Comparison of ENCODE assay signal across 19 cellular contexts in the genomic region with DNA sequence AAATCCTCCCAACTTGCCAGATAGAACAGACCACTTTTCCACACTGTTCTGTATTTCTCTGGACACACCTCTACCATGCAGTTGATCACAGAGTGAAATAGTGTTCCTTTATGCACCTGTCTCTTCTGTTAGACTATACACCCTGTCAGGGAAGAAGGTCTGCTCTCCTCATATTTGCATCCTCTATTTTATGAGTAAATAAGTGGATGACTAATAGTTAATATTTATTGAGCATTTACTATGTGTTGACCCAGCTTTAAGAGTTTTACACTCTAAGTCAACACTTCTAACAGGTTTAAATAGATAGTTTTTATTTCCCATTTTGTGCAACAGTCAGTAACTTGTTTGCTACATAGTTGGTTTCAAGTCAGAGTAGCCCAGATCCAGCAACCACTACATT.
DNase-seq lines count a peak whose midpoint lies in the region; ATAC-seq lines count a peak whose summit lies in the region.
"Had no signal": no experiment of that assay in that cellular context is flagged by ENCODE, and none has a peak within 500 bp of the region (broad histone marks: within the 10 kb centered on the region; RNA-seq: fewer than 3 reads in every experiment).

No MANE protein-coding gene starts in this region.

- no peaks in the 10 kb centered on the region for H3K27me3 ChIP-seq in effector memory CD4-positive, alpha-beta T cell (replicated peaks; ENCODE audit: control insufficient read depth, insufficient read depth, low read length, poor library complexity, severe bottlenecking)
- H3K27me3 ChIP-seq: BE2C; BLaER1 treated with 17β-estradiol and CSF1 and Interleukin-3, amounts not matched to agents 10 nM and 100 nM had no signal

- peak; percentile 1 for DNase-seq in SKM-1 treated with dmso at 0.1 percent for 144 hours (lab: John Stamatoyannopoulos, UW; ENCODE audit: unreplicated experiment)
- no peak for DNase-seq in SKM-1 (lab: John Stamatoyannopoulos, UW; ENCODE audit: unreplicated experiment)
- peak; percentile 1 for DNase-seq in MV-4-11 (lab: John Stamatoyannopoulos, UW)
- no peak for DNase-seq in DMS 273 treated with DMSO at 0.1 percent for 48 hours (lab: John Stamatoyannopoulos, UW)
- DNase-seq in effector memory CD4-positive, alpha-beta T cell, result no peak
- DNase-seq: 8988T; ACHN; AML-193; BE2C; CD4-positive, alpha-beta T cell; CD8-positive, alpha-beta memory T cell; DND-41; H9 had no signal

- no peak overlapping the region for H3K4me3 ChIP-seq in effector memory CD4-positive, alpha-beta T cell (ENCODE audit: insufficient read depth, low read depth, low read length, poor library complexity, severe bottlenecking)
- H3K4me3 ChIP-seq: A549; BLaER1 treated with 17β-estradiol and CSF1 and Interleukin-3, amounts not matched to agents 10 nM and 100 nM; GM12878; GM23338 had no signal

- H3K36me3 ChIP-seq in effector memory CD4-positive, alpha-beta T cell (ENCODE audit: control insufficient read depth, insufficient read depth, low read length), result no peaks in the 10 kb centered on the region
- H3K36me3 ChIP-seq: BE2C; BLaER1 treated with 17β-estradiol and CSF1 and Interleukin-3, amounts not matched to agents 10 nM and 100 nM had no signal

- no peaks in the 10 kb centered on the region for H3K4me1 ChIP-seq in effector memory CD4-positive, alpha-beta T cell (ENCODE audit: control insufficient read depth, insufficient read depth, low read length, poor library complexity, severe bottlenecking)
- H3K4me1 ChIP-seq: A549, BE2C had no signal

- no peaks in the 10 kb centered on the region for H3K9me3 ChIP-seq in effector memory CD4-positive, alpha-beta T cell (ENCODE audit: control insufficient read depth, low read length)
- H3K9me3 ChIP-seq: A549; BE2C; BLaER1 treated with 17β-estradiol and CSF1 and Interleukin-3, amounts not matched to agents 10 nM and 100 nM had no signal

- peak; percentile 15 for ATAC-seq in esophagus mucosa
- ATAC-seq: GM12878, GM23338, HCT116 had no signal

- H3K27ac ChIP-seq in effector memory CD4-positive, alpha-beta T cell (ENCODE audit: insufficient read depth, low read length, poor library complexity, severe bottlenecking), result no peak overlapping the region
- H3K27ac ChIP-seq: A549; BLaER1 treated with 17β-estradiol and CSF1 and Interleukin-3, amounts not matched to agents 10 nM and 100 nM had no signal

Comparison
In these comparisons a context has a peak if more than half of its experiments do, and no peak if none do; other contexts are left out.
1. DNase-seq: peak in SKM-1 treated with dmso at 0.1 percent for 144 hours (single experiment) and MV-4-11 (single experiment); none in SKM-1 (single experiment), DMS 273 treated with DMSO at 0.1 percent for 48 hours (single experiment) and effector memory CD4-positive, alpha-beta T cell (0 of 3).